17 cellular contexts compared by ENCODE assay signal in genomic region chr4:81492596-81492995, GRCh38. TPM values are rescaled to one million over a fixed set of nuclear protein-coding genes. Genes with fewer than 3 reads are reported as not detected.
A peak's percentile ranks its signal among the peaks of the same experiment; 100 is the strongest.
DNase-seq lines count a peak whose midpoint lies in the region; ATAC-seq and TF ChIP-seq lines count a peak whose summit lies in the region.
"Had no signal": no experiment of that assay in that cellular context is flagged by ENCODE, and none has a peak within 500 bp of the region (broad histone marks: within the 10 kb centered on the region; RNA-seq: fewer than 3 reads in every experiment).

No MANE protein-coding gene starts in this region.

- no peak overlapping the region for H3K9ac ChIP-seq in OCI-LY3 (ENCODE audit: low read length)

- H3K27ac ChIP-seq in OCI-LY3 (ENCODE audit: low read length) (peak overlapping the region; percentile 59), spleen (peak overlapping the region; percentile 55 to 77 (median 72))
- H3K27ac ChIP-seq in effector memory CD4-positive, alpha-beta T cell (ENCODE audit: insufficient read depth, low read length, poor library complexity, severe bottlenecking) = peak overlapping the region; percentile 70
- H3K27ac ChIP-seq: cardiac muscle cell, SJSA1 had no signal

- H3K4me2 ChIP-seq in OCI-LY3 (ENCODE audit: low read length) = no peak overlapping the region

- intact Hi-C loops in spleen (cut with DNase I; ENCODE audit: low total_unique reads) = no loop called here

- H3K36me3 Mint-ChIP-seq in T-helper 1 cell treated with Interleukin-12 subunit alpha and Interleukin-12 subunit beta and Interleukin-4 antibody, amounts not matched to agents 30 μg/mL and 1 μg/mL, for 36 hours (ENCODE audit: low read depth) = peaks cover 11% of the 10 kb centered on the region

- no peak overlapping the region for H3K4me3 Mint-ChIP-seq in T-helper 1 cell treated with Interleukin-12 subunit alpha and Interleukin-12 subunit beta and Interleukin-4 antibody, amounts not matched to agents 30 μg/mL and 1 μg/mL, for 36 hours
- H3K4me3 Mint-ChIP-seq: H9 had no signal

- H3K36me3 ChIP-seq in OCI-LY3 (replicated peaks; ENCODE audit: low read depth, low read length) = peaks cover 17% of the 10 kb centered on the region
- no peaks in the 10 kb centered on the region for H3K36me3 ChIP-seq in effector memory CD4-positive, alpha-beta T cell (ENCODE audit: control insufficient read depth, insufficient read depth, low read length)
- H3K36me3 ChIP-seq in spleen = no peaks in the 10 kb centered on the region
- H3K36me3 ChIP-seq: cardiac muscle cell, heart right ventricle, SJSA1 had no signal

- ATAC-seq in HG03457 (IDR thresholded peaks at IDR 0.05; ENCODE audit: unreplicated experiment) = no peak

- peaks cover 26% of the 10 kb centered on the region for H3K9me3 Mint-ChIP-seq in T-helper 1 cell treated with Interleukin-12 subunit alpha and Interleukin-12 subunit beta and Interleukin-4 antibody, amounts not matched to agents 30 μg/mL and 1 μg/mL, for 36 hours

- 0 out of 2 replicates have a peak, but pooled peaks cover 3% of the 10 kb centered on the region for H3K9me3 ChIP-seq in OCI-LY3 (ENCODE audit: insufficient read depth, low read length)
- H3K9me3 ChIP-seq in effector memory CD4-positive, alpha-beta T cell (ENCODE audit: control insufficient read depth, low read length) = no peaks in the 10 kb centered on the region
- H3K9me3 ChIP-seq in spleen = peaks cover 0 to 11% (median 7%) of the 10 kb centered on the region in 8 donors
- H3K9me3 ChIP-seq: SJSA1 had no signal

- H3K27ac Mint-ChIP-seq in T-helper 1 cell treated with Interleukin-12 subunit alpha and Interleukin-12 subunit beta and Interleukin-4 antibody, amounts not matched to agents 30 μg/mL and 1 μg/mL, for 36 hours = peak overlapping the region; percentile 74
- H3K27ac Mint-ChIP-seq: H9 had no signal

- no peaks in the 10 kb centered on the region for H3K79me2 ChIP-seq in OCI-LY3 (ENCODE audit: low read length)

- peaks cover 39% of the 10 kb centered on the region for H3K4me1 Mint-ChIP-seq in T-helper 1 cell treated with Interleukin-12 subunit alpha and Interleukin-12 subunit beta and Interleukin-4 antibody, amounts not matched to agents 30 μg/mL and 1 μg/mL, for 36 hours (ENCODE audit: low read depth)

- H3K27me3 ChIP-seq in OCI-LY3 (ENCODE audit: low read depth, low read length) (no peaks in the 10 kb centered on the region), spleen (replicated peaks in 1 of 7) (no peaks in the 10 kb centered on the region)
- no peaks in the 10 kb centered on the region for H3K27me3 ChIP-seq in effector memory CD4-positive, alpha-beta T cell (replicated peaks; ENCODE audit: control insufficient read depth, insufficient read depth, low read length, poor library complexity, severe bottlenecking)
- H3K27me3 ChIP-seq: cardiac muscle cell, heart right ventricle, SJSA1 had no signal

- no peak overlapping the region for H2AFZ ChIP-seq in OCI-LY3 (ENCODE audit: low read depth, low read length)

- TF ChIP-seq CTCF in OCI-LY3 (IDR thresholded peaks at IDR 0.05; ENCODE audit: low read depth, low read length) (no peak), spleen (IDR thresholded peaks at IDR 0.05 in 8 of 11, conservative IDR thresholded peaks at IDR 0.05 in 3 of 11) (no peak)

- H3K27me3 Mint-ChIP-seq in T-helper 1 cell treated with Interleukin-12 subunit alpha and Interleukin-12 subunit beta and Interleukin-4 antibody, amounts not matched to agents 30 μg/mL and 1 μg/mL, for 36 hours (ENCODE audit: low read depth) = no peaks in the 10 kb centered on the region

- no peak for TF ChIP-seq POLR2A in spleen (IDR thresholded peaks at IDR 0.05)

- DNase-seq in T-helper 1 cell (no peak), spleen (no peak), DMS153 treated with DMSO at 0.1 percent for 48 hours (lab: John Stamatoyannopoulos, UW; ENCODE audit: unreplicated experiment) (no peak), NCI-H2029 (lab: John Stamatoyannopoulos, UW) (no peak)
- no peak for DNase-seq in effector memory CD4-positive, alpha-beta T cell
- DNase-seq: 8988T, activated gamma-delta T cell, DMS 273 treated with DMSO at 0.1 percent for 48 hours, H9, heart right ventricle, right cardiac atrium had no signal

- no peaks in the 10 kb centered on the region for H4K20me1 ChIP-seq in OCI-LY3 (ENCODE audit: insufficient read depth, low read length)

- H3K4me3 ChIP-seq in OCI-LY3 (ENCODE audit: low read length) (no peak overlapping the region), spleen (no peak overlapping the region)
- no peak overlapping the region for H3K4me3 ChIP-seq in effector memory CD4-positive, alpha-beta T cell (ENCODE audit: insufficient read depth, low read depth, low read length, poor library complexity, severe bottlenecking)
- H3K4me3 ChIP-seq: cardiac muscle cell, heart right ventricle, SJSA1 had no signal

- H3K4me1 ChIP-seq in OCI-LY3 (ENCODE audit: low read length) (peaks cover 50% of the 10 kb centered on the region), spleen (peaks cover 28 to 61% (median 48%) of the 10 kb centered on the region in 6 donors)
- H3K4me1 ChIP-seq in effector memory CD4-positive, alpha-beta T cell (ENCODE audit: control insufficient read depth, insufficient read depth, low read length, poor library complexity, severe bottlenecking) = peaks cover 21% of the 10 kb centered on the region
- H3K4me1 ChIP-seq: SJSA1 had no signal

RNA-seq across cellular contexts. Expression of gene RASGEF1B, which starts 20.9 kb away (rescaled TPM):
- 10 to 100 TPM; 28.6 to 69.5 (median 34.9) TPM for total RNA-seq in spleen
- polyA plus RNA-seq in spleen = 10 to 100 TPM in 1 of 3 donors, 1 to 10 TPM in 2; 9.4 to 11.9 (median 9.6) TPM
- total RNA-seq: endothelial cell of umbilical vein, SJSA1 had no signal
- polyA plus RNA-seq: endothelial cell of umbilical vein had no signal
